Comparison of ENCODE assay signal across 35 cellular contexts in genomic region chr11:127230392-127230791, GRCh38.
"Had no signal": no experiment of that assay in that cellular context is flagged by ENCODE, and none has a peak within 500 bp of the region (broad histone marks: within the 10 kb centered on the region; RNA-seq: fewer than 3 reads in every experiment).

No MANE protein-coding gene starts in this region.

- H3K4me1 Mint-ChIP-seq: activated CD4-positive, alpha-beta T cell treated with anti-CD3 and anti-CD28 coated beads for 36 hours; activated CD4-positive, alpha-beta T cell treated with anti-CD3 and anti-CD28 coated beads, Interleukin-2, amount 10 ng/mL, durations not matched to agents 24 days and 14 days; activated CD8-positive, alpha-beta memory T cell treated with anti-CD3 and anti-CD28 coated beads, Interleukin-2, amount 10 ng/mL, durations not matched to agents 7 days and 5 days; activated naive CD4-positive, alpha-beta T cell treated with anti-CD3 and anti-CD28 coated beads, Interleukin-2, amount 50 U/mL, for 24 hours; activated naive CD8-positive, alpha-beta T cell treated with anti-CD3 and anti-CD28 coated beads for 36 hours; activated naive CD8-positive, alpha-beta T cell treated with anti-CD3 and anti-CD28 coated beads, Interleukin-2, amount 50 U/mL, for 24 hours had no signal

- FAIRE-seq: endometrium, endothelial cell of umbilical vein had no signal

- H3K27me3 Mint-ChIP-seq: activated CD4-positive, alpha-beta memory T cell treated with anti-CD3 and anti-CD28 coated beads for 36 hours; activated CD4-positive, alpha-beta T cell treated with anti-CD3 and anti-CD28 coated beads, Interleukin-2, amount 10 ng/mL, durations not matched to agents 24 days and 14 days; activated CD8-positive, alpha-beta memory T cell treated with anti-CD3 and anti-CD28 coated beads, Interleukin-2, amount 10 ng/mL, durations not matched to agents 7 days and 5 days; activated naive CD4-positive, alpha-beta T cell treated with anti-CD3 and anti-CD28 coated beads, Interleukin-2, amount 50 U/mL, for 24 hours; activated naive CD8-positive, alpha-beta T cell treated with anti-CD3 and anti-CD28 coated beads for 36 hours had no signal

- H3K36me3 Mint-ChIP-seq: activated CD4-positive, alpha-beta memory T cell treated with anti-CD3 and anti-CD28 coated beads for 36 hours; activated CD8-positive, alpha-beta memory T cell treated with anti-CD3 and anti-CD28 coated beads, Interleukin-2, amount 10 ng/mL, durations not matched to agents 7 days and 5 days; activated naive CD4-positive, alpha-beta T cell treated with anti-CD3 and anti-CD28 coated beads, Interleukin-2, amount 50 U/mL, for 24 hours; activated naive CD8-positive, alpha-beta T cell treated with anti-CD3 and anti-CD28 coated beads for 36 hours had no signal

- H3K27me3 ChIP-seq: adrenal gland, body of pancreas, colonic mucosa, gastrocnemius medialis, heart left ventricle had no signal

- H3K9me3 ChIP-seq: adrenal gland, body of pancreas, colonic mucosa, gastrocnemius medialis, heart left ventricle had no signal

- H3K4me3 ChIP-seq: adrenal gland, body of pancreas, colonic mucosa, gastrocnemius medialis, heart left ventricle had no signal

- H3K4me3 Mint-ChIP-seq: activated CD4-positive, alpha-beta memory T cell treated with anti-CD3 and anti-CD28 coated beads for 36 hours; activated CD4-positive, alpha-beta T cell treated with anti-CD3 and anti-CD28 coated beads for 36 hours; activated CD4-positive, alpha-beta T cell treated with anti-CD3 and anti-CD28 coated beads, Interleukin-2, amount 10 ng/mL, durations not matched to agents 24 days and 14 days; activated CD8-positive, alpha-beta memory T cell treated with anti-CD3 and anti-CD28 coated beads, Interleukin-2, amount 10 ng/mL, durations not matched to agents 7 days and 5 days; activated CD8-positive, alpha-beta T cell treated with anti-CD3 and anti-CD28 coated beads, Interleukin-2, amount 10 ng/mL, durations not matched to agents 7 days and 5 days; activated naive CD4-positive, alpha-beta T cell treated with anti-CD3 and anti-CD28 coated beads for 36 hours; activated naive CD4-positive, alpha-beta T cell treated with anti-CD3 and anti-CD28 coated beads, Interleukin-2, amount 50 U/mL, for 24 hours; activated naive CD8-positive, alpha-beta T cell treated with anti-CD3 and anti-CD28 coated beads for 36 hours; activated naive CD8-positive, alpha-beta T cell treated with anti-CD3 and anti-CD28 coated beads, Interleukin-2, amount 50 U/mL, for 24 hours; activated T-helper 1 cell treated with anti-CD3 and anti-CD28 coated beads, Interleukin-12 subunit alpha, Interleukin-12 subunit beta, Interleukin-2, Interleukin-4 antibody, amounts not matched to agents 30 ng/mL and 10 ng/mL and 1 ng/mL, durations not matched to agents 14 hours and 24 hours and 36 hours; T-helper 17 cell; T-helper 2 cell treated with Interferon-gamma antibody and Interleukin-4, amounts not matched to agents 5 μg/mL and 100 μg/mL, for 36 hours had no signal

- DNase-seq: activated CD4-positive, alpha-beta memory T cell treated with anti-CD3 and anti-CD28 coated beads for 36 hours; activated CD4-positive, alpha-beta T cell treated with anti-CD3 and anti-CD28 coated beads for 36 hours; activated CD4-positive, alpha-beta T cell treated with anti-CD3 and anti-CD28 coated beads, Interleukin-2, amount 10 ng/mL, durations not matched to agents 24 days and 14 days; activated CD4-positive, CD25-positive, alpha-beta regulatory T cell; activated CD4-positive, CD25-positive, alpha-beta regulatory T cell treated with anti-CD3 and anti-CD28 coated beads, Interleukin-2, amount 50 U/mL, for 72 hours; activated CD8-positive, alpha-beta memory T cell treated with anti-CD3 and anti-CD28 coated beads, Interleukin-2, amount 10 ng/mL, durations not matched to agents 7 days and 5 days; activated CD8-positive, alpha-beta memory T cell treated with anti-CD3 and anti-CD28 coated beads, Interleukin-2, amount 50 U/mL, for 4 hours; activated CD8-positive, alpha-beta T cell treated with anti-CD3 and anti-CD28 coated beads, Interleukin-2, amount 10 ng/mL, durations not matched to agents 7 days and 5 days; activated effector memory CD4-positive, alpha-beta T cell treated with anti-CD3 and anti-CD28 coated beads, Interleukin-2, amount 50 U/mL, for 16 hours; activated naive CD4-positive, alpha-beta T cell treated with anti-CD3 and anti-CD28 coated beads for 36 hours; activated naive CD8-positive, alpha-beta T cell treated with anti-CD3 and anti-CD28 coated beads for 36 hours; activated naive CD8-positive, alpha-beta T cell treated with anti-CD3 and anti-CD28 coated beads, Interleukin-2, amount 50 U/mL, for 24 hours; activated T-cell treated with anti-CD3 and anti-CD28 coated beads, Interleukin-2, amount 50 U/mL, for 1 hour; activated T-cell treated with anti-CD3 and anti-CD28 coated beads, Interleukin-2, amount 50 U/mL, for 48 hours; adrenal gland; amygdala; aorta; body of pancreas; caudate nucleus; colonic mucosa; effector CD8-positive, alpha-beta T cell; foreskin fibroblast; gastrocnemius medialis; glutamatergic neuron; heart left ventricle; T-helper 17 cell; T1000; WERI-Rb-1 had no signal

- H3K36me3 ChIP-seq: adrenal gland, colonic mucosa, gastrocnemius medialis, heart left ventricle, WERI-Rb-1 had no signal

- H3K9me3 Mint-ChIP-seq: activated CD4-positive, alpha-beta memory T cell treated with anti-CD3 and anti-CD28 coated beads for 36 hours; activated CD4-positive, alpha-beta T cell treated with anti-CD3 and anti-CD28 coated beads, Interleukin-2, amount 10 ng/mL, durations not matched to agents 24 days and 14 days; activated naive CD4-positive, alpha-beta T cell treated with anti-CD3 and anti-CD28 coated beads for 36 hours; activated naive CD4-positive, alpha-beta T cell treated with anti-CD3 and anti-CD28 coated beads, Interleukin-2, amount 50 U/mL, for 24 hours; activated naive CD8-positive, alpha-beta T cell treated with anti-CD3 and anti-CD28 coated beads, Interleukin-2, amount 50 U/mL, for 24 hours; activated T-helper 1 cell treated with anti-CD3 and anti-CD28 coated beads, Interleukin-12 subunit alpha, Interleukin-12 subunit beta, Interleukin-2, Interleukin-4 antibody, amounts not matched to agents 30 ng/mL and 10 ng/mL and 1 ng/mL, durations not matched to agents 14 hours and 24 hours and 36 hours; activated T-helper 2 cell treated with anti-CD3 and anti-CD28 coated beads, Interferon-gamma antibody, Interleukin-2, Interleukin-4, amounts not matched to agents 10 μg/mL and 5 μg/mL and 100 μg/mL, durations not matched to agents 14 hours and 24 hours and 36 hours; T-helper 2 cell treated with Interferon-gamma antibody and Interleukin-4, amounts not matched to agents 5 μg/mL and 100 μg/mL, for 36 hours had no signal

- H3K27ac Mint-ChIP-seq: activated CD4-positive, alpha-beta memory T cell treated with anti-CD3 and anti-CD28 coated beads for 36 hours; activated CD4-positive, alpha-beta T cell treated with anti-CD3 and anti-CD28 coated beads for 36 hours; activated CD4-positive, alpha-beta T cell treated with anti-CD3 and anti-CD28 coated beads, Interleukin-2, amount 10 ng/mL, durations not matched to agents 24 days and 14 days; activated CD8-positive, alpha-beta memory T cell treated with anti-CD3 and anti-CD28 coated beads, Interleukin-2, amount 10 ng/mL, durations not matched to agents 7 days and 5 days; activated CD8-positive, alpha-beta T cell treated with anti-CD3 and anti-CD28 coated beads, Interleukin-2, amount 10 ng/mL, durations not matched to agents 7 days and 5 days; activated naive CD4-positive, alpha-beta T cell treated with anti-CD3 and anti-CD28 coated beads for 36 hours; activated naive CD4-positive, alpha-beta T cell treated with anti-CD3 and anti-CD28 coated beads, Interleukin-2, amount 50 U/mL, for 24 hours; activated naive CD8-positive, alpha-beta T cell treated with anti-CD3 and anti-CD28 coated beads for 36 hours; activated naive CD8-positive, alpha-beta T cell treated with anti-CD3 and anti-CD28 coated beads, Interleukin-2, amount 50 U/mL, for 24 hours; activated T-helper 1 cell treated with anti-CD3 and anti-CD28 coated beads, Interleukin-12 subunit alpha, Interleukin-12 subunit beta, Interleukin-2, Interleukin-4 antibody, amounts not matched to agents 30 ng/mL and 10 ng/mL and 1 ng/mL, durations not matched to agents 14 hours and 24 hours and 36 hours; activated T-helper 2 cell treated with anti-CD3 and anti-CD28 coated beads, Interferon-gamma antibody, Interleukin-2, Interleukin-4, amounts not matched to agents 10 μg/mL and 5 μg/mL and 100 μg/mL, durations not matched to agents 14 hours and 24 hours and 36 hours; T-helper 17 cell; T-helper 2 cell treated with Interferon-gamma antibody and Interleukin-4, amounts not matched to agents 5 μg/mL and 100 μg/mL, for 36 hours had no signal

- H3K4me1 ChIP-seq: adrenal gland, body of pancreas, colonic mucosa, gastrocnemius medialis, heart left ventricle had no signal

- ATAC-seq: activated CD4-positive, alpha-beta T cell treated with anti-CD3 and anti-CD28 coated beads for 36 hours; activated CD8-positive, alpha-beta memory T cell treated with anti-CD3 and anti-CD28 coated beads, Interleukin-2, amount 10 ng/mL, durations not matched to agents 7 days and 5 days; activated CD8-positive, alpha-beta T cell treated with anti-CD3 and anti-CD28 coated beads, Interleukin-2, amount 10 ng/mL, durations not matched to agents 7 days and 5 days; activated naive CD8-positive, alpha-beta T cell treated with anti-CD3 and anti-CD28 coated beads, Interleukin-2, amount 50 U/mL, for 24 hours; body of pancreas; gastrocnemius medialis; heart left ventricle; T-helper 17 cell had no signal

- H3K27ac ChIP-seq: adrenal gland, body of pancreas, colonic mucosa, epithelial cell of prostate, gastrocnemius medialis, heart left ventricle, WERI-Rb-1 had no signal
